ENCODE assay signal across 21 cellular contexts in the genomic region with DNA sequence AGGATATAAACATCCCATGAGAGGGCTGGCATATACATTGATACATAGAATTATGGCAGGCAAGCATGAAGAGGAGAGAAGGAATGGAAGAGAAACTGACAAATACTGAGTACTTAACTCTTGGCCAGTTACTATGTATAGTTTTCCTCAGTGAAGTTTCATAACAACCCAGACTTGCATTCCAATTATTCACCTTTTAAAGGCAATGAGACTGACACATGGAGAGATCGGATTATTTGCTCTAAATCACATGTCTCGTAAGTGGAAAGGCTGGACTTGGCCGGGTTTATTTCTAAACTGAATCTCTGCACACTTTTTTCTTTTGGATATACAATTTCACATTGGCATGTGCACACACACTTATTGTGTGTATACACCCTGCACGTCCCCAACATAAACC.
"Had no signal": no experiment of that assay in that cellular context is flagged by ENCODE, and none has a peak within 500 bp of the region (broad histone marks: within the 10 kb centered on the region; RNA-seq: fewer than 3 reads in every experiment).

No MANE protein-coding gene starts in this region.

- H3K4me3 ChIP-seq: dorsolateral prefrontal cortex, heart left ventricle, left ventricle myocardium inferior, psoas muscle, spleen, tibial nerve had no signal

- FAIRE-seq: endometrium, frontal cortex, keratinocyte had no signal

- H3K9me3 ChIP-seq: heart left ventricle, left ventricle myocardium inferior, psoas muscle, spleen, tibial nerve had no signal

- ATAC-seq: esophagus mucosa; naive thymus-derived CD4-positive, alpha-beta T cell; psoas muscle; sciatic nerve; stimulated activated memory B cell treated with anti-CD40 and anti-IgM and Interleukin-4, amounts not matched to agents 10 μg/mL and 1 μg/mL and 100 μg/mL, for 72 hours had no signal

- H3K27me3 ChIP-seq: dorsolateral prefrontal cortex, heart left ventricle, spleen, tibial nerve had no signal

- H3K27ac ChIP-seq: heart left ventricle, left ventricle myocardium inferior, psoas muscle, spleen, tibial nerve had no signal

- H3K4me1 ChIP-seq: spleen, tibial nerve had no signal

- DNase-seq: cortex of kidney; dorsolateral prefrontal cortex; effector CD8-positive, alpha-beta T cell; heart left ventricle; hypothalamus; left ventricle myocardium inferior; mammary epithelial cell; naive thymus-derived CD4-positive, alpha-beta T cell; nephron progenitor cell; psoas muscle; spleen; stimulated activated CD4-positive, alpha-beta T cell treated with anti-CD3 and anti-CD28 coated beads, Interleukin-15, amount 100 ng/mL, for 24 hours; stimulated activated CD4-positive, alpha-beta T cell treated with anti-CD3 and anti-CD28 coated beads, Interleukin-1b, Interleukin-23, amount 100 ng/mL, for 48 hours; stimulated activated CD4-positive, alpha-beta T cell treated with anti-CD3 and anti-CD28 coated beads, Interleukin-4, amount 100 ng/mL, for 24 hours had no signal

- H3K36me3 ChIP-seq: heart left ventricle, left ventricle myocardium inferior, spleen had no signal
